14 cellular contexts compared by ENCODE assay signal in genomic region chr18:2597639-2598038, GRCh38.
"Had no signal": no experiment of that assay in that cellular context is flagged by ENCODE, and none has a peak within 500 bp of the region (broad histone marks: within the 10 kb centered on the region; RNA-seq: fewer than 3 reads in every experiment).

No MANE protein-coding gene starts in this region.

- H3K9me3 ChIP-seq: breast epithelium, esophagus muscularis mucosa, lower lobe of right lung, right atrium auricular region, transverse colon had no signal

- DNase-seq: activated CD4-positive, alpha-beta T cell treated with anti-CD3 and anti-CD28 coated beads for 48 hours; activated T-cell treated with anti-CD3 and anti-CD28 coated beads, Interleukin-2, amount 50 U/mL, for 48 hours; anterior cingulate cortex; immature natural killer cell; lower lobe of right lung; midbrain; SIG-M5; small intestine; T1000; transverse colon; WERI-Rb-1 had no signal

- H3K27me3 ChIP-seq: breast epithelium, esophagus muscularis mucosa, right atrium auricular region, transverse colon had no signal

- H3K4me3 ChIP-seq: breast epithelium, esophagus muscularis mucosa, lower lobe of right lung, right atrium auricular region, transverse colon had no signal

- ATAC-seq: lower lobe of right lung had no signal

- H3K4me3 Mint-ChIP-seq: immature natural killer cell had no signal

- H3K36me3 ChIP-seq: breast epithelium, esophagus muscularis mucosa, lower lobe of right lung, right atrium auricular region had no signal

- H3K27ac ChIP-seq: breast epithelium, esophagus muscularis mucosa, lower lobe of right lung, right atrium auricular region, transverse colon, WERI-Rb-1 had no signal

- H3K4me1 ChIP-seq: breast epithelium, esophagus muscularis mucosa, lower lobe of right lung, right atrium auricular region had no signal
